In genomic region chr1:35857830-35858229, GRCh38 we compare ENCODE assay signal across 11 cellular contexts. TPM values are rescaled to one million over a fixed set of nuclear protein-coding genes. Genes with fewer than 3 reads are reported as not detected.
DNase-seq lines count a peak whose midpoint lies in the region; ATAC-seq and TF ChIP-seq lines count a peak whose summit lies in the region.
"Had no signal": no experiment of that assay in that cellular context is flagged by ENCODE, and none has a peak within 500 bp of the region (broad histone marks: within the 10 kb centered on the region; RNA-seq: fewer than 3 reads in every experiment).

No MANE protein-coding gene starts in this region.

- no peaks in the 10 kb centered on the region for H3K4me1 ChIP-seq in PC-3 (ENCODE audit: insufficient read depth, low read length)
- H3K4me1 ChIP-seq: esophagus muscularis mucosa had no signal

- no peaks in the 10 kb centered on the region for H3F3A ChIP-seq in PC-3 (ENCODE audit: low read length, unreplicated experiment)

- no peak overlapping the region for H3K4me3 ChIP-seq in PC-3 (ENCODE audit: low read length)
- H3K4me3 ChIP-seq: esophagus muscularis mucosa had no signal

- intact Hi-C loops in left ventricle myocardium superior (cut with micrococcal nuclease) (no loop called here), Right ventricle myocardium inferior (cut with DNase I) (loop anchor here (10.0 kb wide), 1 partner anchor 227 kb away; the partner anchor contains the start of genes ADPRS and TEKT2), PC-3 (cut with micrococcal nuclease) (loop anchor here (5.0 kb wide), 1 partner anchor 229 kb away; the partner anchor contains the start of gene ADPRS)

- ATAC-seq in left ventricle myocardium superior = peak; percentile 44
- ATAC-seq in Right ventricle myocardium inferior = no peak
- peak; percentile 55 for ATAC-seq in PC-3
- no peak for ATAC-seq in HG02623 (IDR thresholded peaks at IDR 0.05; ENCODE audit: unreplicated experiment)
- ATAC-seq in activated CD8-positive, alpha-beta memory T cell treated with anti-CD3 and anti-CD28 coated beads, Interleukin-2, amount 10 ng/mL, durations not matched to agents 7 days and 5 days = no peak
- no peak for ATAC-seq in HG03520 (IDR thresholded peaks at IDR 0.05; ENCODE audit: unreplicated experiment)
- ATAC-seq: sciatic nerve had no signal

- H3K9me3 Mint-ChIP-seq in activated CD8-positive, alpha-beta memory T cell treated with anti-CD3 and anti-CD28 coated beads, Interleukin-2, amount 10 ng/mL, durations not matched to agents 7 days and 5 days (ENCODE audit: low read depth) = no peaks in the 10 kb centered on the region

- peak; percentile 58 for TF ChIP-seq CTCF in PC-3 (conservative IDR thresholded peaks at IDR 0.05; ENCODE audit: low read depth, low read length)

- no peak overlapping the region for H3K27ac ChIP-seq in PC-3 (ENCODE audit: low read length)
- H3K27ac ChIP-seq: esophagus muscularis mucosa had no signal

- no peak overlapping the region for H3K27ac Mint-ChIP-seq in activated CD8-positive, alpha-beta memory T cell treated with anti-CD3 and anti-CD28 coated beads, Interleukin-2, amount 10 ng/mL, durations not matched to agents 7 days and 5 days

- BruUV-seq in PC-3 (replicated peaks; lab: Mats Ljungman, UMichigan) = no TSS peak

- H3K27me3 Mint-ChIP-seq in activated CD8-positive, alpha-beta memory T cell treated with anti-CD3 and anti-CD28 coated beads, Interleukin-2, amount 10 ng/mL, durations not matched to agents 7 days and 5 days = no peaks in the 10 kb centered on the region

- H3K27me3 ChIP-seq in PC-3 (ENCODE audit: low read length) = no peaks in the 10 kb centered on the region
- H3K27me3 ChIP-seq: esophagus muscularis mucosa had no signal

- CTCF ChIA-PET in PC-3 (lab: Charles Lee) = interaction anchor here (0.6 kb wide), 1 partner anchor 55 kb away, joined by 3 read pairs; no protein-coding TSS in a partner anchor
- CTCF ChIA-PET in activated CD8-positive, alpha-beta memory T cell treated with anti-CD3 and anti-CD28 coated beads, Interleukin-2, amount 10 ng/mL, durations not matched to agents 7 days and 5 days (lab: Charles Lee) = interaction anchor here (0.6 kb wide), 1 partner anchor 9 kb away, joined by 6 read pairs; no protein-coding TSS in a partner anchor

- no peaks in the 10 kb centered on the region for H4K20me1 ChIP-seq in PC-3 (ENCODE audit: low read length)

- H3K4me3 Mint-ChIP-seq in activated CD8-positive, alpha-beta memory T cell treated with anti-CD3 and anti-CD28 coated beads, Interleukin-2, amount 10 ng/mL, durations not matched to agents 7 days and 5 days = no peak overlapping the region

- H3K79me2 ChIP-seq in PC-3 (ENCODE audit: low read length) = no peaks in the 10 kb centered on the region

- no peak overlapping the region for H3K4me2 ChIP-seq in PC-3 (ENCODE audit: low read length)

- H2AFZ ChIP-seq in PC-3 (ENCODE audit: low read length) = no peak overlapping the region

- DNase-seq in left ventricle myocardium superior (no peak), Right ventricle myocardium inferior (ENCODE audit: missing footprints) (no peak), PC-3 (peak; percentile 45), fibroblast of gingiva (ENCODE audit: low read depth) (peak; percentile 21), cerebellar nuclear complex (lab: John Stamatoyannopoulos, UW) (no peak)
- DNase-seq in activated CD8-positive, alpha-beta memory T cell treated with anti-CD3 and anti-CD28 coated beads, Interleukin-2, amount 10 ng/mL, durations not matched to agents 7 days and 5 days = no peak
- DNase-seq: NCI-H446 treated with DMSO at 0.1 percent for 48 hours had no signal

- H3K9ac ChIP-seq in PC-3 (ENCODE audit: low read length) = no peak overlapping the region

- H3K4me1 Mint-ChIP-seq in activated CD8-positive, alpha-beta memory T cell treated with anti-CD3 and anti-CD28 coated beads, Interleukin-2, amount 10 ng/mL, durations not matched to agents 7 days and 5 days = no peaks in the 10 kb centered on the region

- POLR2A ChIA-PET in PC-3 (lab: Charles Lee; ENCODE audit: unreplicated experiment) = no interaction called here

- H3K9me2 ChIP-seq in PC-3 (replicated peaks; ENCODE audit: low read length) = no peaks in the 10 kb centered on the region

- H3K36me3 ChIP-seq in PC-3 (ENCODE audit: low read depth, low read length) = no peaks in the 10 kb centered on the region

- H3K36me3 Mint-ChIP-seq in activated CD8-positive, alpha-beta memory T cell treated with anti-CD3 and anti-CD28 coated beads, Interleukin-2, amount 10 ng/mL, durations not matched to agents 7 days and 5 days = peaks cover 6% of the 10 kb centered on the region

- no peaks in the 10 kb centered on the region for H3K9me3 ChIP-seq in PC-3 (ENCODE audit: low read length)
- H3K9me3 ChIP-seq: esophagus muscularis mucosa had no signal

RNA-seq across cellular contexts. Expression of gene AGO1, which starts 25.2 kb away (rescaled TPM):
- total RNA-seq in left ventricle myocardium superior = 20.3 TPM
- 17.5 TPM for total RNA-seq in Right ventricle myocardium inferior
- total RNA-seq in PC-3 (2014; rRNA removed) = 15.4 and 17.0 TPM in 2 replicates
- total RNA-seq in activated CD8-positive, alpha-beta memory T cell treated with anti-CD3 and anti-CD28 coated beads, Interleukin-2, amount 10 ng/mL, durations not matched to agents 7 days and 5 days = 10 to 100 TPM; 23.7 to 29.3 TPM

RNA-seq across cellular contexts. Expression of gene AGO4, which starts 50.0 kb away (rescaled TPM):
- total RNA-seq in left ventricle myocardium superior (19.0 TPM), Right ventricle myocardium inferior (16.5 TPM), PC-3 (2014; rRNA removed) (5.9 and 7.7 TPM in 2 replicates)
- total RNA-seq in activated CD8-positive, alpha-beta memory T cell treated with anti-CD3 and anti-CD28 coated beads, Interleukin-2, amount 10 ng/mL, durations not matched to agents 7 days and 5 days = 10 to 100 TPM; 12.1 to 16.1 TPM

Comparison
In these comparisons a context has a peak if more than half of its experiments do, and no peak if none do; other contexts are left out.
1. ATAC-seq: peak in left ventricle myocardium superior (single experiment) and PC-3 (single experiment); none in Right ventricle myocardium inferior (single experiment), HG02623 (single experiment), activated CD8-positive, alpha-beta memory T cell treated with anti-CD3 and anti-CD28 coated beads, Interleukin-2, amount 10 ng/mL, durations not matched to agents 7 days and 5 days (single experiment) and HG03520 (single experiment).
2. DNase-seq: peak in PC-3 (single experiment) and fibroblast of gingiva (single experiment); none in left ventricle myocardium superior (single experiment), Right ventricle myocardium inferior (single experiment), activated CD8-positive, alpha-beta memory T cell treated with anti-CD3 and anti-CD28 coated beads, Interleukin-2, amount 10 ng/mL, durations not matched to agents 7 days and 5 days (single experiment) and cerebellar nuclear complex (0 of 2).